ENCODE assay signal across 1 cellular context in genomic region chr5:88769165-88769564, GRCh38.
TF ChIP-seq lines count a peak whose summit lies in the region.

No MANE protein-coding gene starts in this region.

TF ChIP-seq in SK-N-SH treated with all-trans-retinoic acid at 6 μM for 48 hours, 23 proteins besides CTCF, POLR2A, EP300 and RAD21 (continued from another document):
- TF ChIP-seq TSHZ2 (CRISPR knock-in tag; IDR thresholded peaks at IDR 0.05) = no peak
